Comparison of ENCODE assay signal across 1 cellular context in the genomic region with DNA sequence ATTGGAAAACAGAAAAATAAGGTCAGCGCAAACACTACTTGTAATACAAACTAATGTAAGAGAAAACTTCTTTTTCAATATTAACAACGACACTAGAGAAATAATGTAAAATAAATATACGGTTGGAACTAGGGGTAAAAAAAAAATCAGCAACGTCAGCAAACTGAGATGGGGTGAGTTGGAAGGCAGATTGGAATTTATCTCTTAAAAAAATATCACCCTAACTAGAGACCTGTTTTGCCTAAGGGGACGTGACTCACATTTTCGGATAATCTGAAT.
TF ChIP-seq lines count a peak whose summit lies in the region.

No MANE protein-coding gene starts in this region.

TF ChIP-seq in SK-N-SH treated with all-trans-retinoic acid at 6 μM for 48 hours, 23 proteins besides CTCF, POLR2A, EP300 and RAD21 (continued from another document):
- TF ChIP-seq, protein P1, sequence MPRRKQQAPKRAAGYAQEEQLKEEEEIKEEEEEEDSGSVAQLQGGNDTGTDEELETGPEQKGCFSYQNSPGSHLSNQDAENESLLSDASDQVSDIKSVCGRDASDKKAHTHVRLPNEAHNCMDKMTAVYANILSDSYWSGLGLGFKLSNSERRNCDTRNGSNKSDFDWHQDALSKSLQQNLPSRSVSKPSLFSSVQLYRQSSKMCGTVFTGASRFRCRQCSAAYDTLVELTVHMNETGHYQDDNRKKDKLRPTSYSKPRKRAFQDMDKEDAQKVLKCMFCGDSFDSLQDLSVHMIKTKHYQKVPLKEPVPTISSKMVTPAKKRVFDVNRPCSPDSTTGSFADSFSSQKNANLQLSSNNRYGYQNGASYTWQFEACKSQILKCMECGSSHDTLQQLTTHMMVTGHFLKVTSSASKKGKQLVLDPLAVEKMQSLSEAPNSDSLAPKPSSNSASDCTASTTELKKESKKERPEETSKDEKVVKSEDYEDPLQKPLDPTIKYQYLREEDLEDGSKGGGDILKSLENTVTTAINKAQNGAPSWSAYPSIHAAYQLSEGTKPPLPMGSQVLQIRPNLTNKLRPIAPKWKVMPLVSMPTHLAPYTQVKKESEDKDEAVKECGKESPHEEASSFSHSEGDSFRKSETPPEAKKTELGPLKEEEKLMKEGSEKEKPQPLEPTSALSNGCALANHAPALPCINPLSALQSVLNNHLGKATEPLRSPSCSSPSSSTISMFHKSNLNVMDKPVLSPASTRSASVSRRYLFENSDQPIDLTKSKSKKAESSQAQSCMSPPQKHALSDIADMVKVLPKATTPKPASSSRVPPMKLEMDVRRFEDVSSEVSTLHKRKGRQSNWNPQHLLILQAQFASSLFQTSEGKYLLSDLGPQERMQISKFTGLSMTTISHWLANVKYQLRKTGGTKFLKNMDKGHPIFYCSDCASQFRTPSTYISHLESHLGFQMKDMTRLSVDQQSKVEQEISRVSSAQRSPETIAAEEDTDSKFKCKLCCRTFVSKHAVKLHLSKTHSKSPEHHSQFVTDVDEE (CRISPR knock-in tag; IDR thresholded peaks at IDR 0.05), result no peak
